7 cellular contexts compared by ENCODE assay signal in the genomic region with DNA sequence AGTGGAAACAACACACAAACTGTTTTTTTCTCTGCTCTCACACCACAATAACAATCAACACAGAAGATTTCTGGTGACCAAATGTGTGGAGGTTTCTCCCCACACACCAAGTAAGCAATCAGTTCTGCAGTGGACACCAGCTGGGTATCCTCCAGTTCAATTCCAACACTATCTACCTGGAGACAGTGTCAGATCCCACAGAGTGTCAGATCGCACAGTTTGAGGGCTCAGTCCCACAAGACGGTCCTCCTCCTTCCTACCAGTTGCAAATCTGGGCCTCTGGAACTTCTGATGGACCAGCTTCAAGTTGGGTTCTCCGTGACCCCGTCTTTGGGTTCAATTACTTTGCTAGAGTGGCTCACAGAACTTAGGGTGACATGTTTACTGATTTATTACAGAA.
"Had no signal": no experiment of that assay in that cellular context is flagged by ENCODE, and none has a peak within 500 bp of the region (broad histone marks: within the 10 kb centered on the region; RNA-seq: fewer than 3 reads in every experiment).

No MANE protein-coding gene starts in this region.

- H3K27ac ChIP-seq: testis, upper lobe of right lung had no signal

- H3K36me3 ChIP-seq: upper lobe of right lung had no signal

- H3K4me1 ChIP-seq: testis, upper lobe of right lung had no signal

- ATAC-seq: upper lobe of right lung had no signal

- H3K27me3 ChIP-seq: testis, upper lobe of right lung had no signal

- DNase-seq: activated CD4-positive, alpha-beta T cell treated with anti-CD3 and anti-CD28 coated beads, Interleukin-2, amount 50 U/mL, for 4 hours; activated CD4-positive, CD25-positive, alpha-beta regulatory T cell treated with anti-CD3 and anti-CD28 coated beads, Interleukin-2, amount 50 U/mL, for 72 hours; activated naive CD8-positive, alpha-beta T cell treated with anti-CD3 and anti-CD28 coated beads, Interleukin-2, amount 10 ng/mL, durations not matched to agents 7 days and 5 days; amygdala; left ventricle myocardium superior; testis; upper lobe of right lung had no signal

- H3K4me3 ChIP-seq: testis, upper lobe of right lung had no signal

- H3K9me3 ChIP-seq: testis, upper lobe of right lung had no signal
